8 cellular contexts compared by ENCODE assay signal in the genomic region with DNA sequence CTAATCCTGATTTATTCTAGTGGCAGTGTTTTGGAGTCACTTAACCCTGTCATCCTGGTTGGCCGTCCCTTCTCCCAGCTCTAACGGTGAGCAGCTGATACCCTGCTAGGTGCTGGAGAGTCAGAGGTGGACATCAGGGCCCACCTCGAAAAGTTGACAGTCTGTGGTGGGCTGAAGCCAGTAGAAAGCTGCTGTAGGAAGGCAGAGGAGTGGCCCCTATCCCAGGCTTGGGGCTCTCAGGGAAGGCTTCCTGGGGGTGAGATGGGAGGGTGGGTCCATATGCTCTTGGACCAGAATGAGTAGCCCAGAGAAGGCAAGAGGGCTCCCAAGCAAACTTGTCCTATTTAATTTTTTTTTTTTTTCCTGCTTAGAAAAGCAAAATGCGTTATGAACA. TPM values are rescaled to one million over a fixed set of nuclear protein-coding genes. Genes with fewer than 3 reads are reported as not detected.
DNase-seq lines count a peak whose midpoint lies in the region; ATAC-seq and TF ChIP-seq lines count a peak whose summit lies in the region.

No MANE protein-coding gene starts in this region.

- H3K4me1 Mint-ChIP-seq in CD14-positive monocyte = peaks cover 28% of the 10 kb centered on the region
- H3K4me1 Mint-ChIP-seq in naive thymus-derived CD8-positive, alpha-beta T cell = peaks cover 18 to 47% (median 44%) of the 10 kb centered on the region in 4 donors

- TF ChIP-seq CTCF in CD14-positive monocyte (IDR thresholded peaks at IDR 0.05) = no peak

- peaks cover 23 to 26% of the 10 kb centered on the region in 2 donors for H3K36me3 Mint-ChIP-seq in CD14-positive monocyte
- H3K36me3 Mint-ChIP-seq in naive thymus-derived CD8-positive, alpha-beta T cell = peaks cover 5 to 42% (median 23%) of the 10 kb centered on the region in 3 donors

- no peaks in the 10 kb centered on the region for H3K9me3 Mint-ChIP-seq in CD14-positive monocyte
- H3K9me3 Mint-ChIP-seq in naive thymus-derived CD8-positive, alpha-beta T cell = no peaks in the 10 kb centered on the region

- peaks cover 0 to 3% (median 0%) of the 10 kb centered on the region in 3 donors for H3K27me3 Mint-ChIP-seq in CD14-positive monocyte (ENCODE audit: low read depth in 3 of 3)
- H3K27me3 Mint-ChIP-seq in naive thymus-derived CD8-positive, alpha-beta T cell = no peaks in the 10 kb centered on the region

- DNase-seq in CD14-positive monocyte (ENCODE audit: low spot score) = no peak
- DNase-seq in astrocyte of the hippocampus (ENCODE audit: low read depth, low spot score) = peak; percentile 11
- DNase-seq in naive thymus-derived CD8-positive, alpha-beta T cell = no peak
- no peak for DNase-seq in activated effector memory CD4-positive, alpha-beta T cell treated with Interleukin-2 at 50 U/mL for 16 hours
- DNase-seq in NCI-H1048 (lab: John Stamatoyannopoulos, UW) = no peak
- no peak for DNase-seq in NCI-H446 treated with DMSO at 0.1 percent for 48 hours (lab: John Stamatoyannopoulos, UW)
- DNase-seq in NCI-H510A (lab: John Stamatoyannopoulos, UW) = no peak

- peak overlapping the region; percentile 98 for H3K4me3 Mint-ChIP-seq in CD14-positive monocyte
- H3K4me3 Mint-ChIP-seq in naive thymus-derived CD8-positive, alpha-beta T cell = peak overlapping the region; percentile 18 to 100 (median 98)

- POLR2A ChIA-PET in naive thymus-derived CD8-positive, alpha-beta T cell (lab: Charles Lee) = interaction anchor here (0.6 to 2.6 kb wide), 11 partner anchors 9 to 1807 kb away, joined by 3 to 34 read pairs (median 4); partner anchors contain the start of genes DIPK1A, DR1 and TMED5

- ATAC-seq in HG03342 (IDR thresholded peaks at IDR 0.05; ENCODE audit: unreplicated experiment) = peak; percentile 2
- no peak for ATAC-seq in naive thymus-derived CD8-positive, alpha-beta T cell

- intact Hi-C loops in CD14-positive monocyte (cut with micrococcal nuclease) = no loop called here

- peak overlapping the region in 3 of 7 donors; percentile 52 to 99 (median 82) for H3K27ac Mint-ChIP-seq in CD14-positive monocyte
- H3K27ac Mint-ChIP-seq in naive thymus-derived CD8-positive, alpha-beta T cell = peak overlapping the region in 5 of 10 donors; percentile 96 to 100 (median 97)

RNA-seq across cellular contexts. Expression of gene RPL5, which starts 0.5 kb away (rescaled TPM):
- 100 to 1,000 TPM; 921 to 953 TPM for polyA plus RNA-seq in CD14-positive monocyte
- 1,000 to 10,000 TPM; 1,607 to 1,641 TPM for total RNA-seq in naive thymus-derived CD8-positive, alpha-beta T cell
- polyA plus RNA-seq in naive thymus-derived CD8-positive, alpha-beta T cell = 1,000 to 10,000 TPM; 3,250 to 3,560 (median 3,276) TPM

RNA-seq across cellular contexts. Expression of gene EVI5, which starts 46.5 kb away (rescaled TPM):
- 10 to 100 TPM; 14.3 to 19.4 TPM for polyA plus RNA-seq in CD14-positive monocyte
- total RNA-seq in naive thymus-derived CD8-positive, alpha-beta T cell = 1 to 10 TPM; 1.8 TPM
- under 1 TPM; 0.18 to 0.99 (median 0.33) TPM for polyA plus RNA-seq in naive thymus-derived CD8-positive, alpha-beta T cell

Comparison
In these comparisons a context has a peak if more than half of its experiments do, and no peak if none do; other contexts are left out.
1. RNA of gene EVI5, which starts 46.5 kb away (polyA plus RNA-seq): 14.3 to 19.4 TPM in CD14-positive monocyte; 0.18 to 0.99 TPM in naive thymus-derived CD8-positive, alpha-beta T cell; every median in the first group is over 4 times any median in the second.